1 cellular context compared by ENCODE assay signal in genomic region chr5:136213919-136214493, GRCh38.
TF ChIP-seq lines count a peak whose summit lies in the region.

No MANE protein-coding gene starts in this region.

TF ChIP-seq in HepG2, 621 proteins besides CTCF, POLR2A, EP300 and RAD21 (continued from another document):
- TF ChIP-seq KIAA2018 (CRISPR knock-in tag; IDR thresholded peaks at IDR 0.05; ENCODE audit: borderline replicate concordance) = no peak
